Comparison of ENCODE assay signal across 1 cellular context in the genomic region with DNA sequence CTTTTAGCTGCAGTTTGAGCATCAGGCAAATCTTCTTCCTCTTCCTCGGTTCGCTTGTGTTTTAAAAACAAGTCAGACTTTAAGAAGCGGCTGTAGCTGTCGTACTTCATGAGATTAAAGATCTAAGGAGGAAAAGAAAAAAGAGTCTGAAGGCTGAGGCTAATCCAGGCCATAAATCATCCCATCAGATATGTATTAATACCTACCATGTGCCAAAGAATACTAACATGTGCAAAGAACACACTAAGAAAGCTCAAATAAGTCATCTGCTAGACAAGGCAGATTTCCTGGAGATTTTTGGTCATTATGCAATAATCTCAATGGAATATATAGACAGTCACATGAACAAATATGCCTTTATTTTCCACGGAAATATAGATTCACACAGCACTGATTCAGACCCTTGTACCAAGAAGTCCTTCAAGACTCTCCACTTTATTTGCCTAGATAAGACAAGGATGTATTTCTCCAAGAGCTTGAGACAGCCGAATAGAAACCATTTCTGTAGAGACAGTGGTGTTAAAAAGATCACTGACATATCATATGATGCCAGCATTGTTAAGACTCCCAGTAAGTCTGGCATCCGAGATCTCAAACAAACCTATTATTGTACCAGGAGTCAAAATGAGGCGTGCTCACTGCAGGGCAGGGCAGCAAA.
TF ChIP-seq lines count a peak whose summit lies in the region.

No MANE protein-coding gene starts in this region.

TF ChIP-seq in endothelial cell of umbilical vein, 7 proteins besides CTCF, POLR2A, EP300 and RAD21:
- no peak for TF ChIP-seq POLR2AphosphoS5 (IDR thresholded peaks at IDR 0.05; ENCODE audit: insufficient read depth, low read depth, low read length)
- no peak for TF ChIP-seq JUN (IDR thresholded peaks at IDR 0.05; ENCODE audit: borderline replicate concordance, insufficient read depth, insufficient read length, low read depth)
- TF ChIP-seq FOS (IDR thresholded peaks at IDR 0.05; ENCODE audit: borderline replicate concordance, insufficient read depth, low read length), result no peak
- no peak for TF ChIP-seq GATA2 (IDR thresholded peaks at IDR 0.05; ENCODE audit: insufficient read depth, insufficient read length, low read depth, low read length)
- no peak for TF ChIP-seq MYC (IDR thresholded peaks at IDR 0.05; ENCODE audit: low read depth, low read length)
- no peak for TF ChIP-seq EZH2 (IDR thresholded peaks at IDR 0.05; ENCODE audit: borderline replicate concordance, low read depth, low read length, severe bottlenecking)
- TF ChIP-seq, protein P1, sequence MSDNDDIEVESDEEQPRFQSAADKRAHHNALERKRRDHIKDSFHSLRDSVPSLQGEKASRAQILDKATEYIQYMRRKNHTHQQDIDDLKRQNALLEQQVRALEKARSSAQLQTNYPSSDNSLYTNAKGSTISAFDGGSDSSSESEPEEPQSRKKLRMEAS (IDR thresholded peaks at IDR 0.05; ENCODE audit: insufficient read depth, insufficient read length), result no peak
